Comparison of ENCODE assay signal across 8 cellular contexts in genomic region chr3:66469220-66469640, GRCh38.
DNase-seq lines count a peak whose midpoint lies in the region; ATAC-seq and FAIRE-seq lines count a peak whose summit lies in the region.
"Had no signal": no experiment of that assay in that cellular context is flagged by ENCODE, and none has a peak within 500 bp of the region (broad histone marks: within the 10 kb centered on the region; RNA-seq: fewer than 3 reads in every experiment).

No MANE protein-coding gene starts in this region.

- peak; percentile 42 for ATAC-seq in GM18873 (IDR thresholded peaks at IDR 0.05; ENCODE audit: low FRiP score, unreplicated experiment)
- peak; percentile 65 for ATAC-seq in GM21786 (IDR thresholded peaks at IDR 0.05; ENCODE audit: unreplicated experiment)
- peak; percentile 71 for ATAC-seq in HG03520 (IDR thresholded peaks at IDR 0.05; ENCODE audit: unreplicated experiment)

- peak; percentile 27 for DNase-seq in germinal center (ENCODE audit: low spot score)
- no peak for DNase-seq in amygdala (lab: John Stamatoyannopoulos, UW)
- DNase-seq in cortex of kidney (lab: John Stamatoyannopoulos, UW): no peak
- no peak for DNase-seq in HTR-8/SVneo (ENCODE audit: insufficient read length, low spot score)
- DNase-seq: adrenal gland had no signal

- no peak for FAIRE-seq in HTR-8/SVneo (lab: Jason Lieb, UNC)
